9 cellular contexts compared by ENCODE assay signal in genomic region chr3:124584245-124584551, GRCh38.
DNase-seq lines count a peak whose midpoint lies in the region; ATAC-seq and TF ChIP-seq lines count a peak whose summit lies in the region.
"Had no signal": no experiment of that assay in that cellular context is flagged by ENCODE, and none has a peak within 500 bp of the region (broad histone marks: within the 10 kb centered on the region; RNA-seq: fewer than 3 reads in every experiment).

No MANE protein-coding gene starts in this region.

- no peaks in the 10 kb centered on the region for H3K36me3 ChIP-seq in ACC112 (ENCODE audit: insufficient read depth, low read length)

- peak overlapping the region; percentile 75 for H3K4me3 ChIP-seq in ACC112 (ENCODE audit: low read depth, low read length)
- H3K4me3 ChIP-seq in HFF-Myc (replicated peaks; ENCODE audit: low read depth, low read length), result peak overlapping the region; percentile 43
- H3K4me3 ChIP-seq in choroid plexus epithelial cell (ENCODE audit: low read depth, low read length), result peak overlapping the region; percentile 41

- H3K4me3 Mint-ChIP-seq in natural killer cell, result peak overlapping the region; percentile 81

- no peak for TF ChIP-seq CTCF in HFF-Myc (IDR thresholded peaks at IDR 0.05; ENCODE audit: low read depth, low read length, missing control alignments)
- no peak for TF ChIP-seq CTCF in choroid plexus epithelial cell (conservative IDR thresholded peaks at IDR 0.05; ENCODE audit: low read depth, low read length)
- no peak for TF ChIP-seq CTCF in natural killer cell (IDR thresholded peaks at IDR 0.05)

- H3K27me3 ChIP-seq in ACC112 (ENCODE audit: insufficient read depth, low read length), result peaks cover 52% of the 10 kb centered on the region

- peaks cover 32 to 38% of the 10 kb centered on the region in 2 donors for H3K27me3 Mint-ChIP-seq in natural killer cell (ENCODE audit: low read depth in 2 of 2)

- H2AFZ ChIP-seq in ACC112 (ENCODE audit: low read length, unreplicated experiment), result no peak overlapping the region

- no peaks in the 10 kb centered on the region for H3K36me3 Mint-ChIP-seq in natural killer cell

- no peak overlapping the region for H3K27ac Mint-ChIP-seq in natural killer cell

- peaks cover 4% of the 10 kb centered on the region for H3K4me1 ChIP-seq in ACC112 (ENCODE audit: control insufficient read depth, insufficient read depth, low read length, unreplicated experiment)

- peak in 1 of 3 donors; percentile 9 for ATAC-seq in natural killer cell
- no peak for ATAC-seq in HG03378 (IDR thresholded peaks at IDR 0.05; ENCODE audit: unreplicated experiment)

- H3K79me2 ChIP-seq in ACC112 (ENCODE audit: control insufficient read depth, insufficient read depth, low read length, unreplicated experiment), result no peaks in the 10 kb centered on the region

- no peak for DNase-seq in HFF-Myc (ENCODE audit: extremely low read depth, low read depth)
- DNase-seq in choroid plexus epithelial cell (ENCODE audit: low read depth), result no peak
- DNase-seq in natural killer cell, result no peak
- DNase-seq in caudate nucleus (lab: John Stamatoyannopoulos, UW), result no peak
- DNase-seq in UCSD-AML1 (lab: John Stamatoyannopoulos, UW; ENCODE audit: unreplicated experiment), result no peak
- no peak for DNase-seq in 8988T
- DNase-seq: NCI-H187 treated with DMSO at 0.1 percent for 48 hours had no signal

- intact Hi-C loops in natural killer cell (cut with micrococcal nuclease), result no loop called here

- no peak overlapping the region for H3K27ac ChIP-seq in ACC112 (ENCODE audit: low read depth, low read length)
- H3K27ac ChIP-seq in caudate nucleus (ENCODE audit: low read depth, low read length), result no peak overlapping the region

- H3K4me1 Mint-ChIP-seq in natural killer cell, result peaks cover 7 to 14% of the 10 kb centered on the region in 2 donors

- no peaks in the 10 kb centered on the region for H3K9me3 Mint-ChIP-seq in natural killer cell
